35 cellular contexts compared by ENCODE assay signal in the genomic region with DNA sequence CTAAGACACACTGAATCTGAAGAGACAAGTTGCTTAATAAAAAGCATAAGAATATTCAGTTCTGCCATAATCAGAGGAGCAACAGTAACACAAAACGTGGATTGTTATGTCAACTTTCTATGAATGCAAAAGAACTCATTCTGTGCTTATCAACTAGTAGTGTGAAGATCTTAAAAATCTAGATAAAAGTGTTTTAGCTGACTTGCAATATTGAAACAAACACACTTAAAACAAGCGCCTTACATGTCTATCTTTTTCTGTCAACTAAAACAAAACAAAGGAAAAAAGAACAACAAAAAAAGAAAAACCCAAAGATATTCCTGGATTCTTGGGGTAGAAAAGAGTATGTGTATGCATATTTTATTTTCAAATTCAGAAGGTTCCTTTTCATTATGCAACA.
"Had no signal": no experiment of that assay in that cellular context is flagged by ENCODE, and none has a peak within 500 bp of the region (broad histone marks: within the 10 kb centered on the region; RNA-seq: fewer than 3 reads in every experiment).

No MANE protein-coding gene starts in this region.

- H3K27ac ChIP-seq: ascending aorta, breast epithelium, cardiac muscle cell, colonic mucosa, epithelial cell of prostate, esophagus squamous epithelium, gastroesophageal sphincter, heart right ventricle, WERI-Rb-1 had no signal

- H3K4me3 ChIP-seq: ascending aorta, breast epithelium, cardiac muscle cell, colonic mucosa, esophagus squamous epithelium, gastroesophageal sphincter, heart right ventricle had no signal

- ATAC-seq: activated CD4-positive, alpha-beta T cell treated with anti-CD3 and anti-CD28 coated beads for 36 hours; activated CD8-positive, alpha-beta memory T cell treated with anti-CD3 and anti-CD28 coated beads, Interleukin-2, amount 10 ng/mL, durations not matched to agents 7 days and 5 days; activated CD8-positive, alpha-beta T cell treated with anti-CD3 and anti-CD28 coated beads, Interleukin-2, amount 10 ng/mL, durations not matched to agents 7 days and 5 days; gastroesophageal sphincter; heart right ventricle; T-cell had no signal

- H3K4me1 Mint-ChIP-seq: brain had no signal

- H3K4me1 ChIP-seq: ascending aorta, breast epithelium, colonic mucosa, esophagus squamous epithelium had no signal

- H3K27me3 ChIP-seq: ascending aorta, breast epithelium, cardiac muscle cell, colonic mucosa, esophagus squamous epithelium, gastroesophageal sphincter, heart right ventricle had no signal

- H3K9me3 ChIP-seq: ascending aorta, breast epithelium, colonic mucosa, esophagus squamous epithelium, gastroesophageal sphincter, heart right ventricle had no signal

- H3K27me3 Mint-ChIP-seq: activated CD4-positive, alpha-beta memory T cell treated with anti-CD3 and anti-CD28 coated beads for 36 hours; activated CD4-positive, alpha-beta T cell treated with anti-CD3 and anti-CD28 coated beads for 36 hours; activated CD4-positive, alpha-beta T cell treated with anti-CD3 and anti-CD28 coated beads, Interleukin-2, amount 10 ng/mL, durations not matched to agents 24 days and 14 days; activated CD8-positive, alpha-beta memory T cell treated with anti-CD3 and anti-CD28 coated beads, Interleukin-2, amount 10 ng/mL, durations not matched to agents 7 days and 5 days; activated naive CD4-positive, alpha-beta T cell treated with anti-CD3 and anti-CD28 coated beads, Interleukin-2, amount 10 ng/mL, durations not matched to agents 7 days and 5 days; activated naive CD8-positive, alpha-beta T cell; brain; T-cell had no signal

- H3K27ac Mint-ChIP-seq: activated CD4-positive, alpha-beta memory T cell treated with anti-CD3 and anti-CD28 coated beads for 36 hours; activated CD4-positive, alpha-beta T cell treated with anti-CD3 and anti-CD28 coated beads for 36 hours; activated CD4-positive, alpha-beta T cell treated with anti-CD3 and anti-CD28 coated beads, Interleukin-2, amount 10 ng/mL, durations not matched to agents 24 days and 14 days; activated CD8-positive, alpha-beta memory T cell treated with anti-CD3 and anti-CD28 coated beads, Interleukin-2, amount 10 ng/mL, durations not matched to agents 7 days and 5 days; activated CD8-positive, alpha-beta T cell treated with anti-CD3 and anti-CD28 coated beads, Interleukin-2, amount 10 ng/mL, durations not matched to agents 7 days and 5 days; activated naive CD4-positive, alpha-beta T cell treated with anti-CD3 and anti-CD28 coated beads, Interleukin-2, amount 10 ng/mL, durations not matched to agents 7 days and 5 days; activated T-helper 1 cell treated with anti-CD3 and anti-CD28 coated beads, Interleukin-12 subunit alpha, Interleukin-12 subunit beta, Interleukin-2, Interleukin-4 antibody, amounts not matched to agents 30 ng/mL and 10 ng/mL and 1 ng/mL, durations not matched to agents 14 hours and 24 hours and 36 hours; activated T-helper 2 cell treated with anti-CD3 and anti-CD28 coated beads, Interferon-gamma antibody, Interleukin-2, Interleukin-4, amounts not matched to agents 10 μg/mL and 5 μg/mL and 100 μg/mL, durations not matched to agents 14 hours and 24 hours and 36 hours; brain; T-helper 1 cell treated with Interleukin-12 subunit alpha and Interleukin-12 subunit beta and Interleukin-4 antibody, amounts not matched to agents 30 μg/mL and 1 μg/mL, for 36 hours; T-helper 2 cell treated with Interferon-gamma antibody and Interleukin-4, amounts not matched to agents 5 μg/mL and 100 μg/mL, for 36 hours had no signal

- DNase-seq: activated CD4-positive, alpha-beta memory T cell treated with anti-CD3 and anti-CD28 coated beads for 36 hours; activated CD4-positive, alpha-beta T cell treated with anti-CD3 and anti-CD28 coated beads for 36 hours; activated CD4-positive, alpha-beta T cell treated with anti-CD3 and anti-CD28 coated beads, Interleukin-2, amount 10 ng/mL, durations not matched to agents 24 days and 14 days; activated CD4-positive, CD25-positive, alpha-beta regulatory T cell; activated CD4-positive, CD25-positive, alpha-beta regulatory T cell treated with anti-CD3 and anti-CD28 coated beads, Interleukin-2, amount 50 U/mL, for 72 hours; activated CD8-positive, alpha-beta memory T cell treated with anti-CD3 and anti-CD28 coated beads, Interleukin-2, amount 10 ng/mL, durations not matched to agents 7 days and 5 days; activated CD8-positive, alpha-beta memory T cell treated with anti-CD3 and anti-CD28 coated beads, Interleukin-2, amount 50 U/mL, for 4 hours; activated CD8-positive, alpha-beta T cell treated with anti-CD3 and anti-CD28 coated beads, Interleukin-2, amount 10 ng/mL, durations not matched to agents 7 days and 5 days; activated effector memory CD4-positive, alpha-beta T cell treated with anti-CD3 and anti-CD28 coated beads, Interleukin-2, amount 50 U/mL, for 16 hours; activated naive CD4-positive, alpha-beta T cell treated with anti-CD3 and anti-CD28 coated beads, Interleukin-2, amount 10 ng/mL, durations not matched to agents 7 days and 5 days; activated T-cell treated with anti-CD3 and anti-CD28 coated beads, Interleukin-2, amount 50 U/mL, for 1 hour; activated T-cell treated with anti-CD3 and anti-CD28 coated beads, Interleukin-2, amount 50 U/mL, for 48 hours; central memory CD4-positive, alpha-beta T cell; cerebellar nuclear complex; colonic mucosa; effector CD8-positive, alpha-beta T cell; esophagus squamous epithelium; foreskin melanocyte; heart right ventricle; T-cell; T1000; WERI-Rb-1 had no signal

- H3K9me3 Mint-ChIP-seq: activated CD4-positive, alpha-beta memory T cell treated with anti-CD3 and anti-CD28 coated beads for 36 hours; activated CD4-positive, alpha-beta T cell treated with anti-CD3 and anti-CD28 coated beads, Interleukin-2, amount 10 ng/mL, durations not matched to agents 24 days and 14 days; activated naive CD4-positive, alpha-beta T cell treated with anti-CD3 and anti-CD28 coated beads, Interleukin-2, amount 10 ng/mL, durations not matched to agents 7 days and 5 days; activated T-helper 1 cell treated with anti-CD3 and anti-CD28 coated beads, Interleukin-12 subunit alpha, Interleukin-12 subunit beta, Interleukin-2, Interleukin-4 antibody, amounts not matched to agents 30 ng/mL and 10 ng/mL and 1 ng/mL, durations not matched to agents 14 hours and 24 hours and 36 hours; activated T-helper 2 cell treated with anti-CD3 and anti-CD28 coated beads, Interferon-gamma antibody, Interleukin-2, Interleukin-4, amounts not matched to agents 10 μg/mL and 5 μg/mL and 100 μg/mL, durations not matched to agents 14 hours and 24 hours and 36 hours; brain; T-cell; T-helper 1 cell treated with Interleukin-12 subunit alpha and Interleukin-12 subunit beta and Interleukin-4 antibody, amounts not matched to agents 30 μg/mL and 1 μg/mL, for 36 hours; T-helper 2 cell treated with Interferon-gamma antibody and Interleukin-4, amounts not matched to agents 5 μg/mL and 100 μg/mL, for 36 hours had no signal

- H3K36me3 ChIP-seq: colonic mucosa had no signal

- FAIRE-seq: endometrium, endothelial cell of umbilical vein had no signal

- H3K4me3 Mint-ChIP-seq: activated CD4-positive, alpha-beta memory T cell treated with anti-CD3 and anti-CD28 coated beads for 36 hours; activated CD4-positive, alpha-beta T cell treated with anti-CD3 and anti-CD28 coated beads for 36 hours; activated CD4-positive, alpha-beta T cell treated with anti-CD3 and anti-CD28 coated beads, Interleukin-2, amount 10 ng/mL, durations not matched to agents 24 days and 14 days; activated CD8-positive, alpha-beta memory T cell treated with anti-CD3 and anti-CD28 coated beads, Interleukin-2, amount 10 ng/mL, durations not matched to agents 7 days and 5 days; activated CD8-positive, alpha-beta T cell treated with anti-CD3 and anti-CD28 coated beads, Interleukin-2, amount 10 ng/mL, durations not matched to agents 7 days and 5 days; activated naive CD4-positive, alpha-beta T cell treated with anti-CD3 and anti-CD28 coated beads, Interleukin-2, amount 10 ng/mL, durations not matched to agents 7 days and 5 days; activated naive CD8-positive, alpha-beta T cell; activated T-helper 1 cell treated with anti-CD3 and anti-CD28 coated beads, Interleukin-12 subunit alpha, Interleukin-12 subunit beta, Interleukin-2, Interleukin-4 antibody, amounts not matched to agents 30 ng/mL and 10 ng/mL and 1 ng/mL, durations not matched to agents 14 hours and 24 hours and 36 hours; brain; T-cell; T-helper 1 cell treated with Interleukin-12 subunit alpha and Interleukin-12 subunit beta and Interleukin-4 antibody, amounts not matched to agents 30 μg/mL and 1 μg/mL, for 36 hours; T-helper 2 cell treated with Interferon-gamma antibody and Interleukin-4, amounts not matched to agents 5 μg/mL and 100 μg/mL, for 36 hours had no signal
